22 cellular contexts compared by ENCODE assay signal in the genomic region with DNA sequence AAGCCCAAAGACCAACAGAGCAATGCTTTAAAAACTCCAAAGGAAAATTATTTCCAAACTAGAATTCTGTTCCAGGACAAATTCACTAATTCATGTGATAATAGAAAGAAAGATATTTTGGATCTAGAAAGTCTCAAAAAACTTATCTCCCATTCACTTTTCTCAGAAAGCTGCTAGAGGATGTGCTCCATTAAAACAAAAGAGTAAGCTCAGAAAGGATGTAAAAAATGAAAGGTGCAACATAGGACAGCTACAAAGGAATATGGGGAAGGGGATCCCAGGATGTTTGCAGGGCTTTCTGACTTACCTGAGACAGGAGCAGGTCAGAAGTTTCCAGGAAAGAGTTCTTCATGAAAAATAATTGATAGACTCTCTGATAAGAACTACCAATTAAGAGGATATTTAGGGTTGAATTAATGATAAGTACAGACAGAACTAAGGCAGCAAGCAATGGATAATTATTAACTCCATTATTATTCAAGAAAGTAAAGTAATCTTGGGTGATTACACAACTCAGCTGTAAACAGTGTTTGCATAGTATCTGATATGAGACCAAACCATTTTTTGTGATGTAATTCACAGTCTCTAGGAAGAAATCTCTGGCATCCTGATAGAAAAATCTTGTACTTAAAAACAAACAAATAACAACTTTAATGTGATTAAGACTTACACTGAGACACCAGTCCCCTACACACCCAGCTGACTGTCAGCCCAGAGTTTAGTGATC. TPM values are rescaled to one million over a fixed set of nuclear protein-coding genes. Genes with fewer than 3 reads are reported as not detected.
A peak's percentile ranks its signal among the peaks of the same experiment; 100 is the strongest.
DNase-seq lines count a peak whose midpoint lies in the region; ATAC-seq, FAIRE-seq and TF ChIP-seq lines count a peak whose summit lies in the region.
"Had no signal": no experiment of that assay in that cellular context is flagged by ENCODE, and none has a peak within 500 bp of the region (broad histone marks: within the 10 kb centered on the region; RNA-seq: fewer than 3 reads in every experiment).

No MANE protein-coding gene starts in this region.

- H3K4me3 ChIP-seq in HEK293 (ENCODE audit: low read depth, low read length): no peak overlapping the region
- no peak overlapping the region for H3K4me3 ChIP-seq in choroid plexus epithelial cell (ENCODE audit: low read depth, low read length)
- H3K4me3 ChIP-seq in left lung: no peak overlapping the region
- no peak overlapping the region for H3K4me3 ChIP-seq in small intestine (ENCODE audit: low read depth in 1 of 2, low read length in 2 of 2)
- H3K4me3 ChIP-seq: HAP-1 had no signal

- H3K36me3 ChIP-seq in HEK293 (ENCODE audit: control insufficient read depth in 2 of 2, insufficient read depth in 1 of 2, low read length in 2 of 2): peaks cover 0 to 9% of the 10 kb centered on the region in 2 experiments; a peak in 1 of 3 replicates
- no peaks in the 10 kb centered on the region for H3K36me3 ChIP-seq in left lung
- H3K36me3 ChIP-seq in small intestine (ENCODE audit: control insufficient read depth in 2 of 2, insufficient read depth in 2 of 2, low read length in 2 of 2): no peaks in the 10 kb centered on the region
- H3K36me3 ChIP-seq: BE2C, HAP-1 had no signal

- CTCF ChIA-PET in HEK293 (lab: Yijun Ruan, JAX): no interaction called here

- DNase-seq in choroid plexus epithelial cell (ENCODE audit: low read depth) (peak; percentile 13), left lung (no peak), small intestine (peak; percentile 9), GM19238 (ENCODE audit: insufficient read length, low spot score) (no peak)
- DNase-seq: ACHN; BE2C; CD4-positive, alpha-beta memory T cell; COR-L47; DND-41; GDM1; HFFc6; IMR-90; KG1 had no signal

- H3K27me3 ChIP-seq in left lung: no peaks in the 10 kb centered on the region
- H3K27me3 ChIP-seq in small intestine (ENCODE audit: control insufficient read depth in 2 of 2, insufficient read depth in 2 of 2, low read length in 2 of 2): no peaks in the 10 kb centered on the region
- H3K27me3 ChIP-seq: BE2C had no signal

- FAIRE-seq in small intestine (lab: Jason Lieb, UNC): no peak
- FAIRE-seq: D721Med, H1 had no signal

- TF ChIP-seq CTCF in HEK293 (tag by site-specific recombination; IDR thresholded peaks at IDR 0.05): no peak
- TF ChIP-seq CTCF in choroid plexus epithelial cell (conservative IDR thresholded peaks at IDR 0.05; ENCODE audit: low read depth, low read length): no peak
- TF ChIP-seq CTCF in left lung (IDR thresholded peaks at IDR 0.05): no peak

- POLR2A ChIA-PET in HEK293 (lab: Yijun Ruan, JAX): interaction anchor here (0.6 kb wide), 1 partner anchor 55 kb away, joined by 3 read pairs; no protein-coding TSS in a partner anchor

- H3K27ac ChIP-seq in HEK293 (ENCODE audit: extremely low read depth, low read depth, low read length): no peak overlapping the region
- no peak overlapping the region for H3K27ac ChIP-seq in left lung
- H3K27ac ChIP-seq in small intestine (ENCODE audit: low read depth in 1 of 2, low read length in 1 of 2): no peak overlapping the region
- H3K27ac ChIP-seq: C4-2B had no signal

- peak; percentile 45 for ATAC-seq in left lung
- no peak for ATAC-seq in HG02884 (IDR thresholded peaks at IDR 0.05; ENCODE audit: unreplicated experiment)
- ATAC-seq in GM21360 (IDR thresholded peaks at IDR 0.05; ENCODE audit: unreplicated experiment): no peak
- ATAC-seq in HG03432 (IDR thresholded peaks at IDR 0.05; ENCODE audit: unreplicated experiment): no peak

- intact Hi-C loops in left lung (cut with DNase I): no loop called here

- no peaks in the 10 kb centered on the region for H3K9me3 ChIP-seq in HEK293 (ENCODE audit: control insufficient read depth, insufficient read depth, low read depth, low read length)
- H3K9me3 ChIP-seq in left lung: peaks cover 0 to 10% of the 10 kb centered on the region in 2 donors
- H3K9me3 ChIP-seq in small intestine (ENCODE audit: control insufficient read depth, low read depth): no peaks in the 10 kb centered on the region
- H3K9me3 ChIP-seq: BE2C, HAP-1 had no signal

- H3K4me1 ChIP-seq in HEK293 (ENCODE audit: control insufficient read depth, insufficient read depth, low read length): no peaks in the 10 kb centered on the region
- no peaks in the 10 kb centered on the region for H3K4me1 ChIP-seq in left lung
- H3K4me1 ChIP-seq in small intestine (ENCODE audit: control insufficient read depth in 2 of 2, insufficient read depth in 1 of 2, low read depth in 1 of 2, low read length in 1 of 2): no peaks in the 10 kb centered on the region
- H3K4me1 ChIP-seq: BE2C had no signal

TF ChIP-seq in HEK293, 187 proteins besides CTCF, POLR2A, EP300 and RAD21:
- no peak for TF ChIP-seq ZNF529 (tag by site-specific recombination; IDR thresholded peaks at IDR 0.05; ENCODE audit: insufficient replicate concordance)
- peak; percentile 88 for TF ChIP-seq SETDB1 (IDR thresholded peaks at IDR 0.05; ENCODE audit: insufficient read length, low read length)

RNA-seq across cellular contexts. Expression of a gene that starts 20.9 kb away (rescaled TPM):
- total RNA-seq in left lung: 1 to 10 TPM in 1 of 2 donors, under 1 TPM in 1; 0.93 to 1.4 TPM
- 10 to 100 TPM in 1 of 3 donors, 1 to 10 TPM in 2; 1.5 to 14.3 (median 5.4) TPM for polyA plus RNA-seq in small intestine
- total RNA-seq: A172, IMR-90 had no signal

RNA-seq across cellular contexts. Expression of a gene that starts 24.7 kb away (rescaled TPM):
- total RNA-seq in left lung: not detected
- not detected for polyA plus RNA-seq in small intestine
- total RNA-seq: A172; CD4-positive, alpha-beta memory T cell; H1; HFFc6; IMR-90 had no signal
- polyA plus RNA-seq: CD4-positive, alpha-beta memory T cell; H1; IMR-90 had no signal

RNA-seq across cellular contexts. Expression of a gene that starts 56.0 kb away (rescaled TPM):
- 10 to 100 TPM; 27.2 to 35.9 TPM for total RNA-seq in left lung
- polyA plus RNA-seq in small intestine: 10 to 100 TPM; 25.9 to 34.0 (median 33.3) TPM

RNA-seq across cellular contexts. Expression of a gene that starts 57.1 kb away (rescaled TPM):
- total RNA-seq in left lung: 10 to 100 TPM; 27.6 to 37.4 TPM
- 10 to 100 TPM; 21.0 to 38.6 (median 25.5) TPM for polyA plus RNA-seq in small intestine

Comparison
In these comparisons a context has a peak if more than half of its experiments do, and no peak if none do; other contexts are left out.
1. DNase-seq: peak in choroid plexus epithelial cell (single experiment) and small intestine (single experiment); none in left lung (0 of 2) and GM19238 (single experiment).